8 cellular contexts compared by ENCODE assay signal in genomic region chr1:169106921-169107672, GRCh38. TPM values are rescaled to one million over a fixed set of nuclear protein-coding genes. Genes with fewer than 3 reads are reported as not detected.
A peak's percentile ranks its signal among the peaks of the same experiment; 100 is the strongest.
DNase-seq lines count a peak whose midpoint lies in the region; ATAC-seq and TF ChIP-seq lines count a peak whose summit lies in the region.

No MANE protein-coding gene starts in this region.

- H3K4me3 ChIP-seq in CD4-positive, alpha-beta memory T cell (ENCODE audit: low read length in 2 of 2), result peak overlapping the region; percentile 57 to 69
- H3K4me3 ChIP-seq in HEK293 (ENCODE audit: low read depth, low read length) (peak overlapping the region; percentile 89), ectodermal cell (ENCODE audit: insufficient read depth, low read depth, low read length) (peak overlapping the region; percentile 74), mucosa of descending colon (peak overlapping the region; percentile 92)

- ATAC-seq in mucosa of descending colon (no peak), GM21529 (IDR thresholded peaks at IDR 0.05; ENCODE audit: unreplicated experiment) (no peak)

- H3K4me1 ChIP-seq in CD4-positive, alpha-beta memory T cell (ENCODE audit: insufficient read depth, low read length), result peaks cover 27% of the 10 kb centered on the region
- H3K4me1 ChIP-seq in HEK293 (ENCODE audit: control insufficient read depth, insufficient read depth, low read length) (peaks cover 36% of the 10 kb centered on the region), ectodermal cell (ENCODE audit: control insufficient read depth, insufficient read depth, low read length) (peaks cover 39% of the 10 kb centered on the region), mucosa of descending colon (ENCODE audit: low read depth) (peaks cover 38% of the 10 kb centered on the region)

- 2% methylated on average over 42 of the region's 42 CpGs for WGBS in ectodermal cell, 2 experiments

- no peaks in the 10 kb centered on the region for H3K9me3 ChIP-seq in CD4-positive, alpha-beta memory T cell (ENCODE audit: control insufficient read depth in 1 of 2, low read length in 2 of 2)
- H3K9me3 ChIP-seq in HEK293 (ENCODE audit: control insufficient read depth, insufficient read depth, low read depth, low read length), result no peaks in the 10 kb centered on the region
- no peaks in the 10 kb centered on the region for H3K9me3 ChIP-seq in ectodermal cell (ENCODE audit: control insufficient read depth, low read length)
- H3K9me3 ChIP-seq in mucosa of descending colon, result no peaks in the 10 kb centered on the region

- peak overlapping the region; percentile 23 for H3K27ac ChIP-seq in CD4-positive, alpha-beta memory T cell (ENCODE audit: low read depth, low read length)
- H3K27ac ChIP-seq in HEK293 (ENCODE audit: extremely low read depth, low read depth, low read length) (peak overlapping the region; percentile 93), RWPE1 (peak overlapping the region; percentile 91), ectodermal cell (ENCODE audit: insufficient read depth, low read depth, low read length, poor library complexity, severe bottlenecking) (peak overlapping the region; percentile 85)

- TF ChIP-seq CTCF in HEK293 (tag by site-specific recombination; IDR thresholded peaks at IDR 0.05) (no peak), RWPE1 (conservative IDR thresholded peaks at IDR 0.05; ENCODE audit: low read depth) (no peak), mucosa of descending colon (IDR thresholded peaks at IDR 0.05) (no peak)

- no peak for DNase-seq in CD4-positive, alpha-beta memory T cell
- no peak for DNase-seq in RWPE1 (ENCODE audit: low spot score)
- DNase-seq in mucosa of descending colon, result peak in 2 of 3 donors; percentile 30 to 61
- no peak for DNase-seq in effector CD8-positive, alpha-beta T cell (lab: John Stamatoyannopoulos, UW)
- no peak for DNase-seq in NCI-H510A treated with DMSO at 0.1 percent for 48 hours (lab: John Stamatoyannopoulos, UW)

- H3K4me3 Mint-ChIP-seq in CD4-positive, alpha-beta memory T cell, result peak overlapping the region; percentile 76 to 97 (median 88)

- H3K36me3 ChIP-seq in CD4-positive, alpha-beta memory T cell (ENCODE audit: insufficient read depth, low read length), result no peaks in the 10 kb centered on the region
- H3K36me3 ChIP-seq in HEK293 (ENCODE audit: control insufficient read depth in 2 of 2, insufficient read depth in 1 of 2, low read length in 2 of 2), result peaks cover 8 to 10% of the 10 kb centered on the region in 2 experiments; a peak in 2 of 3 replicates
- H3K36me3 ChIP-seq in ectodermal cell (ENCODE audit: control insufficient read depth, insufficient read depth, low read length), result peaks cover 11% of the 10 kb centered on the region
- no peaks in the 10 kb centered on the region for H3K36me3 ChIP-seq in mucosa of descending colon (ENCODE audit: low read depth)

- POLR2A ChIA-PET in CD4-positive, alpha-beta memory T cell (lab: Charles Lee; ENCODE audit: partially characterized antibody), result interaction anchor here (0.6 kb wide), 1 partner anchor 45 kb away, joined by 3 read pairs; no protein-coding TSS in a partner anchor
- POLR2A ChIA-PET in HEK293 (lab: Yijun Ruan, JAX), result interaction anchor here (1.0 to 2.6 kb wide), 3 partner anchors 11 to 398 kb away, joined by 3 to 13 read pairs (median 3); partner anchors contain the start of gene SLC19A2
- POLR2A ChIA-PET in RWPE1 (lab: Yijun Ruan, JAX; ENCODE audit: low non-redundant PET), result no interaction called here

- peaks cover 20 to 49% (median 34%) of the 10 kb centered on the region in 4 donors for H3K4me1 Mint-ChIP-seq in CD4-positive, alpha-beta memory T cell

- peaks cover 0 to 9% of the 10 kb centered on the region in 2 donors for H3K36me3 Mint-ChIP-seq in CD4-positive, alpha-beta memory T cell

- H3K9me3 Mint-ChIP-seq in CD4-positive, alpha-beta memory T cell, result no peaks in the 10 kb centered on the region

- H3K27me3 Mint-ChIP-seq in CD4-positive, alpha-beta memory T cell, result peaks cover 2 to 6% of the 10 kb centered on the region in 2 donors

- no peaks in the 10 kb centered on the region for H3K27me3 ChIP-seq in CD4-positive, alpha-beta memory T cell (ENCODE audit: insufficient read depth, low read length)
- H3K27me3 ChIP-seq in ectodermal cell (ENCODE audit: control insufficient read depth, insufficient read depth, low read length, poor library complexity, severe bottlenecking), result peaks cover 5% of the 10 kb centered on the region

- intact Hi-C loops in CD4-positive, alpha-beta memory T cell (cut with micrococcal nuclease), result loop anchor here (2.0 to 10.0 kb wide), 6 partner anchors 260 to 1170 kb away; partner anchors contain the start of genes BLZF1, DCAF6, METTL18 and MPC2
- intact Hi-C loops in mucosa of descending colon (cut with DNase I, micrococcal nuclease), result no loop called here

- H3K27ac Mint-ChIP-seq in CD4-positive, alpha-beta memory T cell, result peak overlapping the region; percentile 11 to 88 (median 58)

- CTCF ChIA-PET in CD4-positive, alpha-beta memory T cell (lab: Charles Lee; ENCODE audit: partially characterized antibody), result interaction anchor here (1.0 kb wide), 1 partner anchor 232 kb away, joined by 3 read pairs; no protein-coding TSS in a partner anchor
- CTCF ChIA-PET in HEK293 (lab: Yijun Ruan, JAX), result interaction anchor here (0.6 to 1.0 kb wide), 6 partner anchors 92 to 1626 kb away, joined by 3 to 6 read pairs (median 4); no protein-coding TSS in a partner anchor
- CTCF ChIA-PET in RWPE1 (lab: Yijun Ruan, JAX), result interaction anchor here (0.6 to 1.8 kb wide), 3 partner anchors 388 to 492 kb away, joined by 4 to 6 read pairs (median 5); no protein-coding TSS in a partner anchor

TF ChIP-seq in HEK293, 187 proteins besides CTCF, POLR2A, EP300 and RAD21:
- TF ChIP-seq ZNF837 (tag by site-specific recombination; IDR thresholded peaks at IDR 0.05), result no peak
- 0 out of 2 replicates have a peak, but pooled peaks have one; percentile 6 for TF ChIP-seq EGR2 (tag by site-specific recombination; IDR thresholded peaks at IDR 0.05; ENCODE audit: low read depth)
- 0 out of 2 replicates have a peak, but pooled peaks have one; percentile 13 for TF ChIP-seq ZBTB17 (tag by site-specific recombination; IDR thresholded peaks at IDR 0.05)
- peak; percentile 65 for TF ChIP-seq SCRT2 (tag by site-specific recombination; IDR thresholded peaks at IDR 0.05)
- no peak for TF ChIP-seq ZNF404 (tag by site-specific recombination; IDR thresholded peaks at IDR 0.05)
- no peak for TF ChIP-seq ZNF747 (tag by site-specific recombination; IDR thresholded peaks at IDR 0.05)
- TF ChIP-seq ZNF335 (tag by site-specific recombination; conservative IDR thresholded peaks at IDR 0.05), result peak; percentile 60
- TF ChIP-seq ZNF211 (tag by site-specific recombination; IDR thresholded peaks at IDR 0.05; ENCODE audit: low read depth), result no peak
- TF ChIP-seq ZNF692 (tag by site-specific recombination; IDR thresholded peaks at IDR 0.05), result peak; percentile 32; the same call in 1 of the 2 replicates
- TF ChIP-seq ZNF600 (tag by site-specific recombination; IDR thresholded peaks at IDR 0.05), result peak; percentile 85
- peak; percentile 71 for TF ChIP-seq ZBTB20 (tag by site-specific recombination; IDR thresholded peaks at IDR 0.05)

RNA-seq across cellular contexts. Expression of gene ATP1B1, which starts 0.6 kb away (rescaled TPM):
- total RNA-seq in CD4-positive, alpha-beta memory T cell, result 1 to 10 TPM; 3.3 to 3.5 TPM
- 1 to 10 TPM; 1.2 to 1.6 TPM for polyA plus RNA-seq in CD4-positive, alpha-beta memory T cell
- polyA plus RNA-seq in ectodermal cell (2013, experiment 1 of 4), result 50.3 TPM
- polyA plus RNA-seq in ectodermal cell (2013, experiment 2 of 4), result 46.7 TPM
- 49.0 TPM for polyA plus RNA-seq in ectodermal cell (2013, experiment 3 of 4)
- 52.5 TPM for polyA plus RNA-seq in ectodermal cell (2013, experiment 4 of 4)
- 100 to 1,000 TPM; 342 to 860 (median 744) TPM for total RNA-seq in mucosa of descending colon

Comparison
In these comparisons a context has a peak if more than half of its experiments do, and no peak if none do; other contexts are left out.
1. DNase-seq: peak in mucosa of descending colon (2 of 3); none in CD4-positive, alpha-beta memory T cell (0 of 5), RWPE1 (single experiment), effector CD8-positive, alpha-beta T cell (single experiment) and NCI-H510A treated with DMSO at 0.1 percent for 48 hours (single experiment).
2. H3K27ac ChIP-seq: peak in every context shown above with its lines; median percentile 93 in HEK293; 91 in RWPE1; 85 in ectodermal cell; 23 in CD4-positive, alpha-beta memory T cell.
3. RNA of gene ATP1B1, which starts 0.6 kb away (total RNA-seq): 342 to 860 TPM in mucosa of descending colon; 3.3 to 3.5 TPM in CD4-positive, alpha-beta memory T cell; every median in the first group is over 10 times any median in the second.
4. Peak in every context shown above with its lines, with median percentiles within 50 percentile points of each other: H3K4me3 ChIP-seq.